Comparison of ENCODE assay signal across 20 cellular contexts in genomic region chr15:25246641-25247417, GRCh38.
DNase-seq lines count a peak whose midpoint lies in the region; ATAC-seq and TF ChIP-seq lines count a peak whose summit lies in the region.
"Had no signal": no experiment of that assay in that cellular context is flagged by ENCODE, and none has a peak within 500 bp of the region (broad histone marks: within the 10 kb centered on the region; RNA-seq: fewer than 3 reads in every experiment).

No MANE protein-coding gene starts in this region.

- no peak for TF ChIP-seq EP300 in ovary (IDR thresholded peaks at IDR 0.05)

- TF ChIP-seq CTCF in CD14-positive monocyte (IDR thresholded peaks at IDR 0.05) (no peak), WTC11 (IDR thresholded peaks at IDR 0.05) (no peak), glutamatergic neuron (IDR thresholded peaks at IDR 0.05; ENCODE audit: partially characterized antibody, unreplicated experiment) (no peak), ovary (IDR thresholded peaks at IDR 0.05) (no peak)

- H3K36me3 Mint-ChIP-seq in CD14-positive monocyte (no peaks in the 10 kb centered on the region), WTC11 (peaks cover 29% of the 10 kb centered on the region), glutamatergic neuron (ENCODE audit: unreplicated experiment) (peaks cover 4% of the 10 kb centered on the region)

- H3K36me3 ChIP-seq in ovary = no peaks in the 10 kb centered on the region
- H3K36me3 ChIP-seq: cardiac muscle cell, SJCRH30, thyroid gland had no signal

- no peaks in the 10 kb centered on the region for H3K4me1 ChIP-seq in ovary (ENCODE audit: insufficient read depth)
- H3K4me1 ChIP-seq: SJCRH30, thyroid gland had no signal

- intact Hi-C loops in CD14-positive monocyte (cut with micrococcal nuclease) = no loop called here
- intact Hi-C loops in ovary (cut with DNase I) = no loop called here

- no peak overlapping the region for H3K27ac Mint-ChIP-seq in CD14-positive monocyte
- no peak overlapping the region for H3K27ac Mint-ChIP-seq in WTC11
- H3K27ac Mint-ChIP-seq in glutamatergic neuron (ENCODE audit: unreplicated experiment) = no peak overlapping the region
- H3K27ac Mint-ChIP-seq: activated naive CD4-positive, alpha-beta T cell treated with anti-CD3 and anti-CD28 coated beads, Interleukin-2, amount 50 U/mL, for 72 hours; effector memory CD8-positive, alpha-beta T cell had no signal

- no peak for ATAC-seq in WTC11
- ATAC-seq in HG03025 (IDR thresholded peaks at IDR 0.05; ENCODE audit: low FRiP score, unreplicated experiment) = no peak
- no peak for ATAC-seq in HG02852 (IDR thresholded peaks at IDR 0.05; ENCODE audit: unreplicated experiment)
- ATAC-seq: activated CD4-positive, CD25-positive, alpha-beta regulatory T cell treated with anti-CD3 and anti-CD28 coated beads, Interleukin-2, amount 50 U/mL, for 24 hours; activated naive CD4-positive, alpha-beta T cell treated with anti-CD3 and anti-CD28 coated beads, Interleukin-2, amount 50 U/mL, for 72 hours; effector memory CD8-positive, alpha-beta T cell had no signal

- no peak overlapping the region for H3K4me3 ChIP-seq in ovary
- H3K4me3 ChIP-seq: cardiac muscle cell, SJCRH30, thyroid gland had no signal

- CTCF ChIA-PET in WTC11 (lab: Charles Lee) = no interaction called here

- H3K27me3 Mint-ChIP-seq in CD14-positive monocyte (ENCODE audit: low read depth in 3 of 3) = peaks cover 0 to 2% (median 0%) of the 10 kb centered on the region in 3 donors
- no peaks in the 10 kb centered on the region for H3K27me3 Mint-ChIP-seq in WTC11 (ENCODE audit: low read depth)
- H3K27me3 Mint-ChIP-seq in glutamatergic neuron (ENCODE audit: unreplicated experiment) = peaks cover 2% of the 10 kb centered on the region
- H3K27me3 Mint-ChIP-seq: effector memory CD8-positive, alpha-beta T cell had no signal

- H3K9me3 ChIP-seq in ovary = peaks cover 0 to 6% of the 10 kb centered on the region in 2 donors
- H3K9me3 ChIP-seq: SJCRH30, thyroid gland had no signal

- H3K27me3 ChIP-seq in ovary = no peaks in the 10 kb centered on the region
- H3K27me3 ChIP-seq: cardiac muscle cell, SJCRH30, thyroid gland had no signal

- peaks cover 64 to 99% (median 86%) of the 10 kb centered on the region in 7 donors for H3K9me3 Mint-ChIP-seq in CD14-positive monocyte
- H3K9me3 Mint-ChIP-seq in WTC11 = peaks cover 39% of the 10 kb centered on the region
- H3K9me3 Mint-ChIP-seq in glutamatergic neuron (ENCODE audit: unreplicated experiment) = peaks cover 2% of the 10 kb centered on the region

- 87 to 90% (median 87%) methylated on average over 21 of the region's 21 CpGs for WGBS in ovary, 3 donors

- no peak overlapping the region for H3K27ac ChIP-seq in ovary
- H3K27ac ChIP-seq: cardiac muscle cell, SJCRH30, thyroid gland had no signal

- no peaks in the 10 kb centered on the region for H3K4me1 Mint-ChIP-seq in CD14-positive monocyte
- no peaks in the 10 kb centered on the region for H3K4me1 Mint-ChIP-seq in WTC11
- H3K4me1 Mint-ChIP-seq in glutamatergic neuron (ENCODE audit: low read depth, unreplicated experiment) = no peaks in the 10 kb centered on the region

- POLR2A ChIA-PET in WTC11 (lab: Charles Lee) = no interaction called here

- no peak for TF ChIP-seq POLR2A in ovary (IDR thresholded peaks at IDR 0.05)

- peak; percentile 23 for DNase-seq in CD14-positive monocyte (ENCODE audit: low spot score)
- peak; percentile 4 for DNase-seq in WTC11 (ENCODE audit: low spot score)
- DNase-seq in glutamatergic neuron = peak; percentile 3
- peak in 4 of 5 donors; percentile 4 to 17 (median 8) for DNase-seq in ovary
- no peak for DNase-seq in putamen (ENCODE audit: low spot score)
- DNase-seq in SHP77 (lab: John Stamatoyannopoulos, UW) = no peak
- DNase-seq: AML-193; Calu3; effector memory CD8-positive, alpha-beta T cell; midbrain; NCI-H2029; NCI-H510A treated with DMSO at 0.1 percent for 48 hours; SJCRH30; small intestine had no signal

- no peak overlapping the region for H3K4me3 Mint-ChIP-seq in CD14-positive monocyte
- no peak overlapping the region for H3K4me3 Mint-ChIP-seq in WTC11
- H3K4me3 Mint-ChIP-seq in glutamatergic neuron (ENCODE audit: unreplicated experiment) = no peak overlapping the region
- H3K4me3 Mint-ChIP-seq: effector memory CD8-positive, alpha-beta T cell had no signal

TF ChIP-seq in WTC11, 78 proteins besides CTCF, POLR2A, EP300 and RAD21 (continues in another document):
- no peak for TF ChIP-seq ARID4B (CRISPR knock-in tag; IDR thresholded peaks at IDR 0.05; ENCODE audit: borderline replicate concordance)
- no peak for TF ChIP-seq KAT7 (CRISPR knock-in tag; IDR thresholded peaks at IDR 0.05; ENCODE audit: borderline replicate concordance)
- no peak for TF ChIP-seq NFYB (CRISPR knock-in tag; conservative IDR thresholded peaks at IDR 0.05; ENCODE audit: low read depth)
- no peak for TF ChIP-seq ATF6 (CRISPR knock-in tag; IDR thresholded peaks at IDR 0.05)
- no peak for TF ChIP-seq TP53 (CRISPR knock-in tag; IDR thresholded peaks at IDR 0.05)
- no peak for TF ChIP-seq OVOL2 (CRISPR knock-in tag; IDR thresholded peaks at IDR 0.05; ENCODE audit: borderline replicate concordance)
- TF ChIP-seq ZNF263 (CRISPR knock-in tag; IDR thresholded peaks at IDR 0.05; ENCODE audit: low read depth) = no peak
- no peak for TF ChIP-seq EMX1 (CRISPR knock-in tag; IDR thresholded peaks at IDR 0.05)
- no peak for TF ChIP-seq NR2C2 (CRISPR knock-in tag; IDR thresholded peaks at IDR 0.05)
- TF ChIP-seq ZNF281 (CRISPR knock-in tag; IDR thresholded peaks at IDR 0.05) = no peak

Comparison
In these comparisons a context has a peak if more than half of its experiments do, and no peak if none do; other contexts are left out.
1. DNase-seq: peak in CD14-positive monocyte (single experiment), WTC11 (single experiment), glutamatergic neuron (single experiment) and ovary (4 of 5); none in putamen (single experiment) and SHP77 (0 of 2).